In the genomic region with DNA sequence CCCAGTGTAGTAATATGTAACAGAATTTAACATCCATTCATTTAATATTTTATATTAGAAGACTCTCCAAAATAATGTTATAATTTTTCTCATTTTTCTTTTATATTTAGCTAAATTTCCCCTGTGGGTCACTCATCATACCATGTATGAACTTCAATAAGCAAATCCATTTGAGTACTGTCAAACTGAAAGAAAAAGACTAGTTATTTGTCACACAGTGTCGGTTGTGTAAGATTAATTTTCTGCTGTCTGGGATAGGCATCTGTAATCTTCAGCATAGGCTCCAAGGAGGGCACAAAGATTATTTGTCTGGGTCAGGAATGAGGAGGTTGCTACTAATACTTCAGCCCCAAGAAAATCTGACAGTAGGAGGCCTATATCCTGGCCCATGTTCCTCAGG, we compare ENCODE assay signal across 2 cellular contexts. TPM values are rescaled to one million over a fixed set of nuclear protein-coding genes. Genes with fewer than 3 reads are reported as not detected.
"Had no signal": no experiment of that assay in that cellular context is flagged by ENCODE, and none has a peak within 500 bp of the region (broad histone marks: within the 10 kb centered on the region; RNA-seq: fewer than 3 reads in every experiment).

No MANE protein-coding gene starts in this region.

RNA-seq across cellular contexts. Expression of a gene that starts 13.1 kb away (rescaled TPM):
- total RNA-seq: osteoblast had no signal
- polyA plus RNA-seq: smooth muscle cell had no signal
